ENCODE assay signal across 15 cellular contexts in genomic region chr14:62081956-62082355, GRCh38.
DNase-seq lines count a peak whose midpoint lies in the region; ATAC-seq and TF ChIP-seq lines count a peak whose summit lies in the region.
"Had no signal": no experiment of that assay in that cellular context is flagged by ENCODE, and none has a peak within 500 bp of the region (broad histone marks: within the 10 kb centered on the region; RNA-seq: fewer than 3 reads in every experiment).

No MANE protein-coding gene starts in this region.

- H3K27me3 Mint-ChIP-seq in activated CD8-positive, alpha-beta T cell treated with anti-CD3 and anti-CD28 coated beads for 36 hours = peaks cover 1% of the 10 kb centered on the region
- no peaks in the 10 kb centered on the region for H3K27me3 Mint-ChIP-seq in activated CD8-positive, alpha-beta T cell treated with anti-CD3 and anti-CD28 coated beads, Interleukin-2, amount 10 ng/mL, durations not matched to agents 7 days and 5 days (ENCODE audit: low read depth)
- no peaks in the 10 kb centered on the region for H3K27me3 Mint-ChIP-seq in activated B cell treated with CpG ODN at 0.5 μM for 24 hours
- H3K27me3 Mint-ChIP-seq in stimulated activated memory B cell treated with anti-CD40 and anti-IgM and Interleukin-4, amounts not matched to agents 10 μg/mL and 1 μg/mL and 100 μg/mL, for 72 hours = no peaks in the 10 kb centered on the region

- POLR2A ChIA-PET in activated CD8-positive, alpha-beta T cell treated with anti-CD3 and anti-CD28 coated beads for 36 hours (lab: Charles Lee) = interaction anchor here (0.6 kb wide), 1 partner anchor 817 kb away, joined by 3 read pairs; no protein-coding TSS in a partner anchor
- POLR2A ChIA-PET in activated CD8-positive, alpha-beta T cell treated with anti-CD3 and anti-CD28 coated beads, Interleukin-2, amount 10 ng/mL, durations not matched to agents 7 days and 5 days (lab: Charles Lee) = no interaction called here
- POLR2A ChIA-PET in activated B cell treated with CpG ODN at 0.5 μM for 24 hours (lab: Charles Lee) = interaction anchor here (1.1 to 2.1 kb wide), 3 partner anchors 18 to 44 kb away, joined by 4 to 12 read pairs (median 11); no protein-coding TSS in a partner anchor

- no peak for TF ChIP-seq CTCF in activated CD8-positive, alpha-beta T cell treated with anti-CD3 and anti-CD28 coated beads for 36 hours (IDR thresholded peaks at IDR 0.05)
- TF ChIP-seq CTCF in activated B cell treated with CpG ODN at 0.5 μM for 24 hours (IDR thresholded peaks at IDR 0.05) = no peak

- H3K4me3 Mint-ChIP-seq in activated CD8-positive, alpha-beta T cell treated with anti-CD3 and anti-CD28 coated beads for 36 hours = no peak overlapping the region
- H3K4me3 Mint-ChIP-seq in activated CD8-positive, alpha-beta T cell treated with anti-CD3 and anti-CD28 coated beads, Interleukin-2, amount 10 ng/mL, durations not matched to agents 7 days and 5 days = no peak overlapping the region
- peak overlapping the region; percentile 11 for H3K4me3 Mint-ChIP-seq in activated B cell treated with CpG ODN at 0.5 μM for 24 hours
- H3K4me3 Mint-ChIP-seq in stimulated activated memory B cell treated with anti-CD40 and anti-IgM and Interleukin-4, amounts not matched to agents 10 μg/mL and 1 μg/mL and 100 μg/mL, for 72 hours = no peak overlapping the region
- H3K4me3 Mint-ChIP-seq: CD8-positive, alpha-beta memory T cell; H9 had no signal

- no peaks in the 10 kb centered on the region for H3K36me3 Mint-ChIP-seq in activated CD8-positive, alpha-beta T cell treated with anti-CD3 and anti-CD28 coated beads for 36 hours (ENCODE audit: low read depth)
- no peaks in the 10 kb centered on the region for H3K36me3 Mint-ChIP-seq in activated CD8-positive, alpha-beta T cell treated with anti-CD3 and anti-CD28 coated beads, Interleukin-2, amount 10 ng/mL, durations not matched to agents 7 days and 5 days (ENCODE audit: low read depth)
- H3K36me3 Mint-ChIP-seq in activated B cell treated with CpG ODN at 0.5 μM for 24 hours (ENCODE audit: low read depth) = peaks cover 5% of the 10 kb centered on the region
- H3K36me3 Mint-ChIP-seq in stimulated activated memory B cell treated with anti-CD40 and anti-IgM and Interleukin-4, amounts not matched to agents 10 μg/mL and 1 μg/mL and 100 μg/mL, for 72 hours = peaks cover 3% of the 10 kb centered on the region

- no peak overlapping the region for H3K27ac Mint-ChIP-seq in activated CD8-positive, alpha-beta T cell treated with anti-CD3 and anti-CD28 coated beads for 36 hours
- no peak overlapping the region for H3K27ac Mint-ChIP-seq in activated CD8-positive, alpha-beta T cell treated with anti-CD3 and anti-CD28 coated beads, Interleukin-2, amount 10 ng/mL, durations not matched to agents 7 days and 5 days
- H3K27ac Mint-ChIP-seq in activated B cell treated with CpG ODN at 0.5 μM for 24 hours = peak overlapping the region; percentile 94
- H3K27ac Mint-ChIP-seq in stimulated activated memory B cell treated with anti-CD40 and anti-IgM and Interleukin-4, amounts not matched to agents 10 μg/mL and 1 μg/mL and 100 μg/mL, for 72 hours = peak overlapping the region; percentile 61

- peaks cover 28% of the 10 kb centered on the region for H3K4me1 Mint-ChIP-seq in activated CD8-positive, alpha-beta T cell treated with anti-CD3 and anti-CD28 coated beads for 36 hours (ENCODE audit: low read depth)
- H3K4me1 Mint-ChIP-seq in activated CD8-positive, alpha-beta T cell treated with anti-CD3 and anti-CD28 coated beads, Interleukin-2, amount 10 ng/mL, durations not matched to agents 7 days and 5 days (ENCODE audit: low read depth) = peaks cover 17% of the 10 kb centered on the region
- peaks cover 75% of the 10 kb centered on the region for H3K4me1 Mint-ChIP-seq in activated B cell treated with CpG ODN at 0.5 μM for 24 hours
- H3K4me1 Mint-ChIP-seq in stimulated activated memory B cell treated with anti-CD40 and anti-IgM and Interleukin-4, amounts not matched to agents 10 μg/mL and 1 μg/mL and 100 μg/mL, for 72 hours = peaks cover 56% of the 10 kb centered on the region

- no peaks in the 10 kb centered on the region for H3K9me3 Mint-ChIP-seq in activated CD8-positive, alpha-beta T cell treated with anti-CD3 and anti-CD28 coated beads for 36 hours
- no peaks in the 10 kb centered on the region for H3K9me3 Mint-ChIP-seq in activated CD8-positive, alpha-beta T cell treated with anti-CD3 and anti-CD28 coated beads, Interleukin-2, amount 10 ng/mL, durations not matched to agents 7 days and 5 days (ENCODE audit: insufficient read depth)
- peaks cover 8% of the 10 kb centered on the region for H3K9me3 Mint-ChIP-seq in activated B cell treated with CpG ODN at 0.5 μM for 24 hours
- H3K9me3 Mint-ChIP-seq in stimulated activated memory B cell treated with anti-CD40 and anti-IgM and Interleukin-4, amounts not matched to agents 10 μg/mL and 1 μg/mL and 100 μg/mL, for 72 hours = peaks cover 7% of the 10 kb centered on the region

- ATAC-seq in activated CD8-positive, alpha-beta T cell treated with anti-CD3 and anti-CD28 coated beads for 36 hours = no peak
- ATAC-seq in activated CD8-positive, alpha-beta T cell treated with anti-CD3 and anti-CD28 coated beads, Interleukin-2, amount 10 ng/mL, durations not matched to agents 7 days and 5 days = no peak
- ATAC-seq in activated B cell treated with CpG ODN at 0.5 μM for 24 hours (ENCODE audit: low read depth) (no peak), HG02840 (IDR thresholded peaks at IDR 0.05; ENCODE audit: low FRiP score, unreplicated experiment) (no peak), HG03159 (IDR thresholded peaks at IDR 0.05; ENCODE audit: unreplicated experiment) (no peak), HG03469 (IDR thresholded peaks at IDR 0.05; ENCODE audit: unreplicated experiment) (no peak)
- ATAC-seq in stimulated activated memory B cell treated with anti-CD40 and anti-IgM and Interleukin-4, amounts not matched to agents 10 μg/mL and 1 μg/mL and 100 μg/mL, for 72 hours = no peak
- ATAC-seq: PC-3 had no signal

- CTCF ChIA-PET in activated CD8-positive, alpha-beta T cell treated with anti-CD3 and anti-CD28 coated beads for 36 hours (lab: Charles Lee) = interaction anchor here (1.4 kb wide), 1 partner anchor 35 kb away, joined by 4 read pairs; no protein-coding TSS in a partner anchor
- CTCF ChIA-PET in activated CD8-positive, alpha-beta T cell treated with anti-CD3 and anti-CD28 coated beads, Interleukin-2, amount 10 ng/mL, durations not matched to agents 7 days and 5 days (lab: Charles Lee) = no interaction called here
- CTCF ChIA-PET in activated B cell treated with CpG ODN at 0.5 μM for 24 hours (lab: Charles Lee) = interaction anchor here (1.3 to 1.5 kb wide), 3 partner anchors 34 to 157 kb away, joined by 3 to 4 read pairs (median 4); no protein-coding TSS in a partner anchor

- intact Hi-C loops in activated CD8-positive, alpha-beta T cell treated with anti-CD3 and anti-CD28 coated beads for 36 hours (cut with micrococcal nuclease) = no loop called here
- intact Hi-C loops in activated B cell treated with CpG ODN at 0.5 μM for 24 hours (cut with micrococcal nuclease) = loop anchor here (1.0 to 5.0 kb wide), 8 partner anchors 15 to 1834 kb away; partner anchors contain the start of genes HIF1A and SNAPC1

- DNase-seq in activated CD8-positive, alpha-beta T cell treated with anti-CD3 and anti-CD28 coated beads for 36 hours = peak; percentile 17
- no peak for DNase-seq in activated CD8-positive, alpha-beta T cell treated with anti-CD3 and anti-CD28 coated beads, Interleukin-2, amount 10 ng/mL, durations not matched to agents 7 days and 5 days
- DNase-seq in NAMALWA (ENCODE audit: low spot score) (peak; percentile 1), activated B cell treated with CpG ODN at 0.5 μM for 24 hours (no peak)
- DNase-seq: CD8-positive, alpha-beta memory T cell; H9; NCI-H187; NCI-H2107; NCI-H510A; PC-3; SIG-M5 had no signal

Comparison
In these comparisons a context has a peak if more than half of its experiments do, and no peak if none do; other contexts are left out.
1. DNase-seq: peak in activated CD8-positive, alpha-beta T cell treated with anti-CD3 and anti-CD28 coated beads for 36 hours (single experiment) and NAMALWA (single experiment); none in activated CD8-positive, alpha-beta T cell treated with anti-CD3 and anti-CD28 coated beads, Interleukin-2, amount 10 ng/mL, durations not matched to agents 7 days and 5 days (single experiment) and activated B cell treated with CpG ODN at 0.5 μM for 24 hours (single experiment).
2. H3K27ac Mint-ChIP-seq: peak in activated B cell treated with CpG ODN at 0.5 μM for 24 hours (single experiment) and stimulated activated memory B cell treated with anti-CD40 and anti-IgM and Interleukin-4, amounts not matched to agents 10 μg/mL and 1 μg/mL and 100 μg/mL, for 72 hours (single experiment); none in activated CD8-positive, alpha-beta T cell treated with anti-CD3 and anti-CD28 coated beads for 36 hours (single experiment) and activated CD8-positive, alpha-beta T cell treated with anti-CD3 and anti-CD28 coated beads, Interleukin-2, amount 10 ng/mL, durations not matched to agents 7 days and 5 days (single experiment).